In the genomic region with DNA sequence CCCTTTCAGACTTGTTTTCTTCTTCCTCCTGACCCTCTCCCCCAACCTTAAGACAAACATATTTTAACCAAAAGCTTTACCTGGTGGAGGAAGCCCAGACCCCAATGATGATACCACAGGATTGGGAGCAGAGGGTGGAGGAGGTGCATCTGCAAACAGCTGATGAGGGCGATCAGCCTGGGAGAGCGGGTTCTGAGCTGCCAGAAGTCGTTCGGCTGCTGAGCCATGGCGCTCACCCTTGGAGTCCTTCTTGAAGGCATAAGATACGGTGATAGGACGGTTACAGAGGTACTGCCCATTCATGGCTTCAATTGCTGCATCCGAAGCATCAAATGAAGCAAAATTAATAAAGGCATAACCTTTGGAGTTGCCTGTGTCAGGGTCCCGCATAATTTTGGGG, we compare ENCODE assay signal across 11 cellular contexts. TPM values are rescaled to one million over a fixed set of nuclear protein-coding genes. Genes with fewer than 3 reads are reported as not detected.
DNase-seq lines count a peak whose midpoint lies in the region; ATAC-seq, FAIRE-seq and TF ChIP-seq lines count a peak whose summit lies in the region.
"Had no signal": no experiment of that assay in that cellular context is flagged by ENCODE, and none has a peak within 500 bp of the region (broad histone marks: within the 10 kb centered on the region; RNA-seq: fewer than 3 reads in every experiment).

No MANE protein-coding gene starts in this region.

- peaks cover 21% of the 10 kb centered on the region for H3F3A ChIP-seq in GM23338 (replicated peaks; ENCODE audit: low read depth)

- no peaks in the 10 kb centered on the region for H3K9me3 Mint-ChIP-seq in GM23338
- no peaks in the 10 kb centered on the region for H3K9me3 Mint-ChIP-seq in activated naive CD8-positive, alpha-beta T cell treated with anti-CD3 and anti-CD28 coated beads, Interleukin-2, amount 10 ng/mL, durations not matched to agents 7 days and 5 days

- peak overlapping the region; percentile 98 for H3K4me3 Mint-ChIP-seq in GM23338
- H3K4me3 Mint-ChIP-seq in activated naive CD8-positive, alpha-beta T cell treated with anti-CD3 and anti-CD28 coated beads, Interleukin-2, amount 10 ng/mL, durations not matched to agents 7 days and 5 days: peak overlapping the region; percentile 99

- TF ChIP-seq EP300 in A549 (IDR thresholded peaks at IDR 0.05): no peak

- H3K36me3 ChIP-seq in GM23338 (ENCODE audit: insufficient read depth): peaks cover 40% of the 10 kb centered on the region

- peak overlapping the region; percentile 98 for H3K4me2 ChIP-seq in A549
- peak overlapping the region; percentile 88 for H3K4me2 ChIP-seq in GM23338

- TF ChIP-seq CTCF in A549 (IDR thresholded peaks at IDR 0.05) (no peak), GM23338 (conservative IDR thresholded peaks at IDR 0.05; ENCODE audit: low read depth in 2 of 2) (no peak)

- peaks cover 32% of the 10 kb centered on the region for H3K79me2 ChIP-seq in GM23338 (replicated peaks; ENCODE audit: insufficient read depth)

- H2AFZ ChIP-seq in GM23338: no peak overlapping the region

- H3K4me3 ChIP-seq in A549 (peak overlapping the region; percentile 87), GM23338 (peak overlapping the region; percentile 75)

- H3K9me3 ChIP-seq in A549: no peaks in the 10 kb centered on the region

- FAIRE-seq in A549 (lab: Jason Lieb, UNC): no peak
- FAIRE-seq: frontal cortex had no signal

- no peak for TF ChIP-seq RAD21 in A549 (conservative IDR thresholded peaks at IDR 0.05 in 1 of 2, IDR thresholded peaks at IDR 0.05 in 1 of 2)

- POLR2A ChIA-PET in A549 (lab: Yijun Ruan, JAX): no interaction called here
- POLR2A ChIA-PET in activated naive CD8-positive, alpha-beta T cell treated with anti-CD3 and anti-CD28 coated beads, Interleukin-2, amount 10 ng/mL, durations not matched to agents 7 days and 5 days (lab: Charles Lee): interaction anchor here (2.2 kb wide), 1 partner anchor 39 kb away, joined by 17 read pairs; a partner anchor contains a TSS

- 90% methylated on average over 9 of the region's 9 CpGs for WGBS in A549 (ENCODE audit: missing lambda C conversion rate)

- DNase-seq in A549 (ENCODE audit: low read depth in 1 of 2, low spot score in 1 of 2) (no peak), GM23338 (ENCODE audit: low spot score) (no peak), mesenteric fat pad (ENCODE audit: low spot score) (peak; percentile 62), ecto neural progenitor cell (ENCODE audit: low spot score) (no peak), GDM1 (lab: John Stamatoyannopoulos, UW) (no peak), erythroblast (lab: John Stamatoyannopoulos, UW) (no peak)
- DNase-seq in activated naive CD8-positive, alpha-beta T cell treated with anti-CD3 and anti-CD28 coated beads, Interleukin-2, amount 10 ng/mL, durations not matched to agents 7 days and 5 days: no peak
- DNase-seq: activated CD8-positive, alpha-beta memory T cell treated with anti-CD3 and anti-CD28 coated beads, Interleukin-2, amount 50 U/mL, for 48 hours had no signal

- peaks cover 53% of the 10 kb centered on the region for H3K36me3 Mint-ChIP-seq in GM23338 (ENCODE audit: low read depth)
- H3K36me3 Mint-ChIP-seq in activated naive CD8-positive, alpha-beta T cell treated with anti-CD3 and anti-CD28 coated beads, Interleukin-2, amount 10 ng/mL, durations not matched to agents 7 days and 5 days: peaks cover 42% of the 10 kb centered on the region

- H3K4me1 ChIP-seq in A549 (peaks cover 20% of the 10 kb centered on the region), GM23338 (ENCODE audit: insufficient read depth) (peaks cover 20% of the 10 kb centered on the region)

- TF ChIP-seq POLR2A in A549 (IDR thresholded peaks at IDR 0.05; ENCODE audit: low read length) (no peak), erythroblast (IDR thresholded peaks at IDR 0.05; ENCODE audit: low read length) (no peak)

- H3K9me2 ChIP-seq in GM23338 (ENCODE audit: insufficient read depth): no peaks in the 10 kb centered on the region

- H4K20me1 ChIP-seq in GM23338 (replicated peaks; ENCODE audit: insufficient read depth): peaks cover 12% of the 10 kb centered on the region

- no peaks in the 10 kb centered on the region for H3K27me3 ChIP-seq in GM23338 (ENCODE audit: insufficient read depth)

- CTCF ChIA-PET in A549 (lab: Yijun Ruan, JAX): interaction anchor here (1.9 to 2.1 kb wide), 2 partner anchors 11 to 38 kb away, joined by 8 to 10 read pairs; a partner anchor contains a TSS

- H3K27ac ChIP-seq in A549 (no peak overlapping the region), GM23338 (ENCODE audit: low read depth) (no peak overlapping the region)

- peaks cover 16% of the 10 kb centered on the region for H3K4me1 Mint-ChIP-seq in GM23338
- H3K4me1 Mint-ChIP-seq in activated naive CD8-positive, alpha-beta T cell treated with anti-CD3 and anti-CD28 coated beads, Interleukin-2, amount 10 ng/mL, durations not matched to agents 7 days and 5 days: peaks cover 41% of the 10 kb centered on the region

- peaks cover 5% of the 10 kb centered on the region for H3K27me3 Mint-ChIP-seq in GM23338 (ENCODE audit: insufficient read depth, low read depth, poor library complexity)
- no peaks in the 10 kb centered on the region for H3K27me3 Mint-ChIP-seq in activated naive CD8-positive, alpha-beta T cell treated with anti-CD3 and anti-CD28 coated beads, Interleukin-2, amount 10 ng/mL, durations not matched to agents 7 days and 5 days

- no peak overlapping the region for H3K27ac Mint-ChIP-seq in GM23338
- H3K27ac Mint-ChIP-seq in activated naive CD8-positive, alpha-beta T cell treated with anti-CD3 and anti-CD28 coated beads, Interleukin-2, amount 10 ng/mL, durations not matched to agents 7 days and 5 days: no peak overlapping the region

- no peak for ATAC-seq in A549
- no peak for ATAC-seq in GM23338
- ATAC-seq in activated naive CD8-positive, alpha-beta T cell treated with anti-CD3 and anti-CD28 coated beads, Interleukin-2, amount 10 ng/mL, durations not matched to agents 7 days and 5 days (ENCODE audit: low read depth): no peak
- no peak for ATAC-seq in GM19351 (IDR thresholded peaks at IDR 0.05; ENCODE audit: unreplicated experiment)
- ATAC-seq: sciatic nerve had no signal

TF ChIP-seq in GM23338, 12 proteins besides CTCF, POLR2A, EP300 and RAD21 (continues in another document):
- TF ChIP-seq, protein P1, sequence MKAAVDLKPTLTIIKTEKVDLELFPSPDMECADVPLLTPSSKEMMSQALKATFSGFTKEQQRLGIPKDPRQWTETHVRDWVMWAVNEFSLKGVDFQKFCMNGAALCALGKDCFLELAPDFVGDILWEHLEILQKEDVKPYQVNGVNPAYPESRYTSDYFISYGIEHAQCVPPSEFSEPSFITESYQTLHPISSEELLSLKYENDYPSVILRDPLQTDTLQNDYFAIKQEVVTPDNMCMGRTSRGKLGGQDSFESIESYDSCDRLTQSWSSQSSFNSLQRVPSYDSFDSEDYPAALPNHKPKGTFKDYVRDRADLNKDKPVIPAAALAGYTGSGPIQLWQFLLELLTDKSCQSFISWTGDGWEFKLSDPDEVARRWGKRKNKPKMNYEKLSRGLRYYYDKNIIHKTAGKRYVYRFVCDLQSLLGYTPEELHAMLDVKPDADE (IDR thresholded peaks at IDR 0.05): no peak
- no peak for TF ChIP-seq ZNF331 (CRISPR knock-in tag; IDR thresholded peaks at IDR 0.05; ENCODE audit: low read depth)

RNA-seq across cellular contexts. Expression of a gene that starts 1.3 kb away (rescaled TPM):
- polyA plus RNA-seq in A549 (2011; rRNA removed) (71.2 and 95.1 TPM in 2 replicates), A549 (2017; fragmentation: RNase III; extraction: RNeasy Plus Mini Kit Qiagen cat#74134 plus additional on column Dnase treatment) (92.3 to 97.7 TPM (median 94.6 TPM) in 3 replicates), GM23338 (2016; fragmentation: Nextera tagmentation; extraction: Ambion mirVana) (84.0 and 85.7 TPM in 2 replicates)
- 72.5 and 101 TPM in 2 replicates for polyA plus RNA-seq in A549 (2012; cell fraction: cytosol; rRNA removed)
- 146 TPM in 2 replicates for polyA plus RNA-seq in A549 (2012; cell fraction: nucleus; rRNA removed)
- 73.2 and 78.5 TPM in 2 replicates for polyA minus RNA-seq in A549 (2011; rRNA and poly(A)+ RNA removed)
- 48.7 and 49.2 TPM in 2 replicates for total RNA-seq in GM23338 (2014; rRNA removed; shearing (Covaris generic))
- total RNA-seq in activated naive CD8-positive, alpha-beta T cell treated with anti-CD3 and anti-CD28 coated beads, Interleukin-2, amount 10 ng/mL, durations not matched to agents 7 days and 5 days: 10 to 100 TPM; 72.1 to 74.8 TPM
- 47.9 TPM for total RNA-seq in mesenteric fat pad

RNA-seq across cellular contexts. Expression of a gene that starts 8.7 kb away (rescaled TPM):
- 0.04 and 0.05 TPM in 2 replicates for polyA plus RNA-seq in A549 (2011; rRNA removed)
- polyA plus RNA-seq in A549 (2012; cell fraction: cytosol; rRNA removed): 0.12 TPM in 2 replicates
- polyA plus RNA-seq in A549 (2012; cell fraction: nucleus; rRNA removed): 0.37 and 0.62 TPM in 2 replicates
- 0.07 to 0.13 TPM (median 0.08 TPM) in 3 replicates for polyA plus RNA-seq in A549 (2017; fragmentation: RNase III; extraction: RNeasy Plus Mini Kit Qiagen cat#74134 plus additional on column Dnase treatment)
- 0.10 and 0.17 TPM in 2 replicates for polyA minus RNA-seq in A549 (2011; rRNA and poly(A)+ RNA removed)
- total RNA-seq in GM23338 (2014; rRNA removed; shearing (Covaris generic)): 41.7 and 42.5 TPM in 2 replicates
- polyA plus RNA-seq in GM23338 (2016; fragmentation: Nextera tagmentation; extraction: Ambion mirVana): 17.3 and 17.8 TPM in 2 replicates
- 10 to 100 TPM; 23.9 to 27.5 TPM for total RNA-seq in activated naive CD8-positive, alpha-beta T cell treated with anti-CD3 and anti-CD28 coated beads, Interleukin-2, amount 10 ng/mL, durations not matched to agents 7 days and 5 days
- total RNA-seq in mesenteric fat pad: 2.0 TPM

RNA-seq across cellular contexts. Expression of a gene that starts 10.4 kb away (rescaled TPM):
- polyA plus RNA-seq in A549 (2011; rRNA removed) (31.2 and 34.8 TPM in 2 replicates), A549 (2017; fragmentation: RNase III; extraction: RNeasy Plus Mini Kit Qiagen cat#74134 plus additional on column Dnase treatment) (10.9 to 16.2 TPM (median 14.5 TPM) in 3 replicates), GM23338 (2016; fragmentation: Nextera tagmentation; extraction: Ambion mirVana) (2.1 and 3.6 TPM in 2 replicates)
- 9.7 and 11.3 TPM in 2 replicates for polyA plus RNA-seq in A549 (2012; cell fraction: cytosol; rRNA removed)
- polyA plus RNA-seq in A549 (2012; cell fraction: nucleus; rRNA removed): 40.4 and 50.0 TPM in 2 replicates
- polyA minus RNA-seq in A549 (2011; rRNA and poly(A)+ RNA removed): 50.3 and 50.4 TPM in 2 replicates
- total RNA-seq in GM23338 (2014; rRNA removed; shearing (Covaris generic)): 1.8 and 2.4 TPM in 2 replicates
- 1 to 10 TPM; 1.6 to 1.8 TPM for total RNA-seq in activated naive CD8-positive, alpha-beta T cell treated with anti-CD3 and anti-CD28 coated beads, Interleukin-2, amount 10 ng/mL, durations not matched to agents 7 days and 5 days
- 2.2 TPM for total RNA-seq in mesenteric fat pad

RNA-seq across cellular contexts. Expression of a gene that starts 26.9 kb away (rescaled TPM):
- polyA plus RNA-seq in A549 (2011; rRNA removed) (26.7 and 27.5 TPM in 2 replicates), A549 (2017; fragmentation: RNase III; extraction: RNeasy Plus Mini Kit Qiagen cat#74134 plus additional on column Dnase treatment) (22.8 to 25.4 TPM (median 23.7 TPM) in 3 replicates), GM23338 (2016; fragmentation: Nextera tagmentation; extraction: Ambion mirVana) (23.1 and 26.2 TPM in 2 replicates)
- polyA plus RNA-seq in A549 (2012; cell fraction: cytosol; rRNA removed): 52.7 and 54.8 TPM in 2 replicates
- polyA plus RNA-seq in A549 (2012; cell fraction: nucleus; rRNA removed): 39.5 and 45.1 TPM in 2 replicates
- 2.6 and 2.8 TPM in 2 replicates for polyA minus RNA-seq in A549 (2011; rRNA and poly(A)+ RNA removed)
- total RNA-seq in GM23338 (2014; rRNA removed; shearing (Covaris generic)): 13.4 and 18.4 TPM in 2 replicates
- total RNA-seq in activated naive CD8-positive, alpha-beta T cell treated with anti-CD3 and anti-CD28 coated beads, Interleukin-2, amount 10 ng/mL, durations not matched to agents 7 days and 5 days: 10 to 100 TPM; 23.7 to 25.4 TPM
- 16.1 TPM for total RNA-seq in mesenteric fat pad
